8 cellular contexts compared by ENCODE assay signal in the genomic region with DNA sequence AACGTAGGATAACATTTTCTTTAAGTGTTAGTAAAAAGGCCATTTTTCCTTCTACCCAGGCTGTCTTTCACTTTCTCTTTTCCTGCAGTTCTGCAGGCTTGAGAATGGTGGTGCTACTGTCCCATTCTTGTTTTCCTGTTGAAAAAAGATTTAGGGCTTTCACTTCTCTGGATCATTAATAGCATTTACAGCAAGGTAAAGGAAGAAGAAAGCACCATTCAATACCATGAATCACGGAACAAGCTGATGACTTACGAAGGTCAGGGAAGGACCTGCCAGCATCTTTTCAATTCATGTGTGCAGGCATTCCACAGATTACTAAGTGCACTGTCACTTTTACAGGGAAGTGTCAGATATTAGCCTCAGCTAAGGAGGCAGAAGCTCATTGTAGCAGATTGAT.
DNase-seq lines count a peak whose midpoint lies in the region; ATAC-seq and TF ChIP-seq lines count a peak whose summit lies in the region.

No MANE protein-coding gene starts in this region.

- H2AFZ ChIP-seq in Karpas-422 (ENCODE audit: low read length), result no peak overlapping the region

- no peak overlapping the region for H3K9ac ChIP-seq in Karpas-422 (ENCODE audit: low read length)

- H3K9me2 ChIP-seq in Karpas-422 (replicated peaks; ENCODE audit: insufficient read depth, low read length), result no peaks in the 10 kb centered on the region

- 24% methylated on average over 2 of the region's 3 CpGs; no CpG with 5 or more reads in 1 of the 2 experiments for WGBS in mesodermal cell (ENCODE audit: insufficient coverage in 2 of 2), 2 experiments

- TF ChIP-seq CTCF in coronary artery (IDR thresholded peaks at IDR 0.05), result peak; percentile 22

- ATAC-seq in HG03469 (IDR thresholded peaks at IDR 0.05; ENCODE audit: unreplicated experiment), result no peak

- no peaks in the 10 kb centered on the region for H4K20me1 ChIP-seq in Karpas-422 (ENCODE audit: insufficient read depth, low read depth, low read length)

- no peaks in the 10 kb centered on the region for H3K79me2 ChIP-seq in Karpas-422 (ENCODE audit: low read length)

- H3K36me3 ChIP-seq in Karpas-422 (ENCODE audit: insufficient read depth, low read length), result no peaks in the 10 kb centered on the region
- H3K36me3 ChIP-seq in mesodermal cell (ENCODE audit: control insufficient read depth, insufficient read depth, low read length), result no peaks in the 10 kb centered on the region

- no peaks in the 10 kb centered on the region for H3K27me3 ChIP-seq in Karpas-422 (ENCODE audit: low read length)

- no peak overlapping the region for H3K4me2 ChIP-seq in Karpas-422 (ENCODE audit: low read depth, low read length, poor library complexity, severe bottlenecking)

- DNase-seq in AG08396 (ENCODE audit: low spot score) (peak; percentile 2), Karpas-422 (peak; percentile 44), coronary artery (ENCODE audit: low spot score) (no peak), NCI-H748 treated with DMSO at 0.1 percent for 48 hours (lab: John Stamatoyannopoulos, UW) (no peak), LoVo (ENCODE audit: low spot score) (no peak)
- no peak for DNase-seq in activated CD4-positive, alpha-beta T cell treated with anti-CD3 and anti-CD28 coated beads, Interleukin-2, amount 50 U/mL, for 1 hour

- H3K4me3 ChIP-seq in Karpas-422 (ENCODE audit: low read length) (no peak overlapping the region), coronary artery (no peak overlapping the region), mesodermal cell (ENCODE audit: extremely low read depth, insufficient read depth, low read length, poor library complexity, severe bottlenecking) (no peak overlapping the region)

- H3K27ac ChIP-seq in Karpas-422 (ENCODE audit: low read length), result no peak overlapping the region
- H3K27ac ChIP-seq in coronary artery, result no peak overlapping the region
- peak overlapping the region; percentile 78 for H3K27ac ChIP-seq in mesodermal cell (ENCODE audit: low read depth, low read length, severe bottlenecking)

- H3K9me3 ChIP-seq in Karpas-422 (ENCODE audit: low read length) (no peaks in the 10 kb centered on the region), mesodermal cell (ENCODE audit: control insufficient read depth, low read length) (peaks cover 7% of the 10 kb centered on the region)

- H3K4me1 ChIP-seq in Karpas-422 (ENCODE audit: low read length), result no peaks in the 10 kb centered on the region
- peaks cover 20% of the 10 kb centered on the region for H3K4me1 ChIP-seq in mesodermal cell (ENCODE audit: control insufficient read depth, insufficient read depth, low read length, poor library complexity, severe bottlenecking)

Comparison
In these comparisons a context has a peak if more than half of its experiments do, and no peak if none do; other contexts are left out.
1. DNase-seq: peak in AG08396 (single experiment) and Karpas-422 (single experiment); none in coronary artery (single experiment), NCI-H748 treated with DMSO at 0.1 percent for 48 hours (single experiment), activated CD4-positive, alpha-beta T cell treated with anti-CD3 and anti-CD28 coated beads, Interleukin-2, amount 50 U/mL, for 1 hour (single experiment) and LoVo (single experiment).